8 cellular contexts compared by ENCODE assay signal in genomic region chr2:43223412-43224040, GRCh38. TPM values are rescaled to one million over a fixed set of nuclear protein-coding genes. Genes with fewer than 3 reads are reported as not detected.
DNase-seq lines count a peak whose midpoint lies in the region; ATAC-seq and TF ChIP-seq lines count a peak whose summit lies in the region.

No MANE protein-coding gene starts in this region.

- H3K4me3 Mint-ChIP-seq in T-helper 2 cell treated with Interferon-gamma antibody and Interleukin-4, amounts not matched to agents 5 μg/mL and 100 μg/mL, for 36 hours: peak overlapping the region; percentile 89

- no peak overlapping the region for H2BK12ac ChIP-seq in trophoblast cell (ENCODE audit: low read length)

- H3K4me3 ChIP-seq in H7 (ENCODE audit: insufficient read depth, low read depth, low read length): peak overlapping the region; percentile 92
- H3K4me3 ChIP-seq in fibroblast of lung (replicated peaks in 1 of 4; ENCODE audit: control extremely low read depth in 1 of 4, insufficient read depth in 1 of 4, low read depth in 3 of 4, low read length in 4 of 4): peak overlapping the region; percentile 78 to 99 (median 81)
- no peak overlapping the region for H3K4me3 ChIP-seq in trophoblast cell (ENCODE audit: low read depth, low read length)

- H3K4me1 ChIP-seq in fibroblast of lung (ENCODE audit: control insufficient read depth, extremely low read depth, insufficient read depth, low read length) (peaks cover 25% of the 10 kb centered on the region), trophoblast cell (ENCODE audit: control insufficient read depth in 1 of 2, insufficient read depth in 2 of 2, low read length in 2 of 2) (peaks cover 29 to 37% of the 10 kb centered on the region in 2 experiments)

- H2BK120ac ChIP-seq in trophoblast cell (ENCODE audit: insufficient read depth, low read length, poor library complexity): no peak overlapping the region

- no peaks in the 10 kb centered on the region for H3K27me3 Mint-ChIP-seq in T-helper 2 cell treated with Interferon-gamma antibody and Interleukin-4, amounts not matched to agents 5 μg/mL and 100 μg/mL, for 36 hours (ENCODE audit: low read depth)

- H3K9ac ChIP-seq in fibroblast of lung (ENCODE audit: insufficient read depth, low read length) (peak overlapping the region; percentile 94), trophoblast cell (ENCODE audit: low read length) (no peak overlapping the region)

- peak overlapping the region; percentile 99 for H3K27ac Mint-ChIP-seq in T-helper 2 cell treated with Interferon-gamma antibody and Interleukin-4, amounts not matched to agents 5 μg/mL and 100 μg/mL, for 36 hours

- H3K4ac ChIP-seq in trophoblast cell (ENCODE audit: low read depth, low read length): peak overlapping the region; percentile 65

- H3K4me1 Mint-ChIP-seq in T-helper 2 cell treated with Interferon-gamma antibody and Interleukin-4, amounts not matched to agents 5 μg/mL and 100 μg/mL, for 36 hours (ENCODE audit: low read depth): peaks cover 41% of the 10 kb centered on the region

- H3K36me3 ChIP-seq in H7 (replicated peaks; ENCODE audit: control insufficient read depth, insufficient read depth, low read length) (peaks cover 6% of the 10 kb centered on the region), fibroblast of lung (ENCODE audit: control insufficient read depth, insufficient read depth, low read length) (peaks cover 8% of the 10 kb centered on the region), trophoblast cell (ENCODE audit: control insufficient read depth in 1 of 2, insufficient read depth in 2 of 2, low read length in 2 of 2) (peaks cover 15% of the 10 kb centered on the region in 2 experiments)

- no peak overlapping the region for H3K14ac ChIP-seq in trophoblast cell (ENCODE audit: low read length)

- H3K27ac ChIP-seq in fibroblast of lung (ENCODE audit: insufficient read depth, low read length): peak overlapping the region; percentile 84
- H3K27ac ChIP-seq in trophoblast cell (ENCODE audit: low read depth, low read length): peak overlapping the region; percentile 23

- H4K91ac ChIP-seq in trophoblast cell (ENCODE audit: low read depth, low read length): no peak overlapping the region

- no peaks in the 10 kb centered on the region for H3K9me3 Mint-ChIP-seq in T-helper 2 cell treated with Interferon-gamma antibody and Interleukin-4, amounts not matched to agents 5 μg/mL and 100 μg/mL, for 36 hours

- WGBS in trophoblast cell (ENCODE audit: extremely low coverage, insufficient coverage, insufficient read length): no CpG with 5 or more reads among the region's 6 CpGs

- no peak overlapping the region for H3K23ac ChIP-seq in trophoblast cell (ENCODE audit: low read length)

- no peak overlapping the region for H2AK5ac ChIP-seq in trophoblast cell (ENCODE audit: low read length)

- no peak overlapping the region for H4K12ac ChIP-seq in trophoblast cell (ENCODE audit: low read depth, low read length)

- no peak for ATAC-seq in HG03159 (IDR thresholded peaks at IDR 0.05; ENCODE audit: unreplicated experiment)

- H4K20me1 ChIP-seq in fibroblast of lung (ENCODE audit: control insufficient read depth, extremely low read depth, insufficient read depth, low read length): peaks cover 2% of the 10 kb centered on the region

- TF ChIP-seq CTCF in fibroblast of lung (conservative IDR thresholded peaks at IDR 0.05 in 1 of 2, IDR thresholded peaks at IDR 0.05 in 1 of 2; ENCODE audit: low read depth in 1 of 2, low read length in 2 of 2): no peak

- H2BK5ac ChIP-seq in trophoblast cell (ENCODE audit: low read depth, low read length, poor library complexity): no peak overlapping the region

- H3K36me3 Mint-ChIP-seq in T-helper 2 cell treated with Interferon-gamma antibody and Interleukin-4, amounts not matched to agents 5 μg/mL and 100 μg/mL, for 36 hours (ENCODE audit: low read depth): peaks cover 44% of the 10 kb centered on the region

- H3K9me3 ChIP-seq in fibroblast of lung (ENCODE audit: control insufficient read depth, insufficient read depth, low read depth, low read length) (no peaks in the 10 kb centered on the region), trophoblast cell (ENCODE audit: insufficient read depth, low read depth, low read length) (peaks cover 2% of the 10 kb centered on the region)

- H2AFZ ChIP-seq in fibroblast of lung (ENCODE audit: low read length) (no peak overlapping the region), trophoblast cell (ENCODE audit: insufficient read depth, low read length, poor library complexity) (no peak overlapping the region)

- no peak overlapping the region for H3K18ac ChIP-seq in trophoblast cell (ENCODE audit: low read length)

- no peak for DNase-seq in H7
- no peak for DNase-seq in T-helper 2 cell treated with Interferon-gamma antibody and Interleukin-4, amounts not matched to agents 5 μg/mL and 100 μg/mL, for 36 hours (ENCODE audit: low spot score)
- peak; percentile 45 to 63 for DNase-seq in fibroblast of lung (ENCODE audit: low read depth in 2 of 2)
- no peak for DNase-seq in trophoblast cell
- DNase-seq in inferior parietal cortex (ENCODE audit: extremely low spot score): no peak
- no peak for DNase-seq in COR-L47 (lab: John Stamatoyannopoulos, UW)
- no peak for DNase-seq in NCI-H2227 (lab: John Stamatoyannopoulos, UW; ENCODE audit: unreplicated experiment)

- H4K8ac ChIP-seq in trophoblast cell (ENCODE audit: low read depth, low read length): no peak overlapping the region

- H3K27me3 ChIP-seq in H7 (ENCODE audit: control insufficient read depth, insufficient read depth, low read length) (no peaks in the 10 kb centered on the region), fibroblast of lung (ENCODE audit: control insufficient read depth, insufficient read depth, low read length) (no peaks in the 10 kb centered on the region), trophoblast cell (ENCODE audit: insufficient read depth, low read length) (no peaks in the 10 kb centered on the region)

- H3K4me2 ChIP-seq in fibroblast of lung (ENCODE audit: extremely low read depth, insufficient read depth, low read length) (peak overlapping the region; percentile 75), trophoblast cell (ENCODE audit: low read length) (peak overlapping the region; percentile 61)

- H3K79me2 ChIP-seq in fibroblast of lung (ENCODE audit: control insufficient read depth, insufficient read depth, low read length) (peaks cover 48% of the 10 kb centered on the region), trophoblast cell (ENCODE audit: control insufficient read depth, insufficient read depth, low read length, poor library complexity) (peaks cover 37% of the 10 kb centered on the region)

- H3K79me1 ChIP-seq in trophoblast cell (ENCODE audit: low read length): peaks cover 54% of the 10 kb centered on the region

RNA-seq across cellular contexts. Expression of gene ZFP36L2, which starts 2.9 kb away (rescaled TPM):
- total RNA-seq in H7 (2014; rRNA removed; shearing (Covaris generic)): 9.5 and 12.0 TPM in 2 replicates
- total RNA-seq in fibroblast of lung: 11.6 and 16.7 TPM in 2 replicates
- 26.7 and 29.6 TPM in 2 replicates for polyA plus RNA-seq in fibroblast of lung
- polyA plus RNA-seq in fibroblast of lung (2012): 84.1 and 85.5 TPM in 2 replicates
- polyA minus RNA-seq in fibroblast of lung (ENCODE audit: low replicate concordance): 6.7 and 10.0 TPM in 2 replicates
- 62.0 and 65.7 TPM in 2 replicates for polyA plus RNA-seq in trophoblast cell (2013)

Comparison
In these comparisons a context has a peak if more than half of its experiments do, and no peak if none do; other contexts are left out.
1. DNase-seq: peak in fibroblast of lung (2 of 2); none in H7 (single experiment), T-helper 2 cell treated with Interferon-gamma antibody and Interleukin-4, amounts not matched to agents 5 μg/mL and 100 μg/mL, for 36 hours (single experiment), trophoblast cell (0 of 2), inferior parietal cortex (single experiment), COR-L47 (single experiment) and NCI-H2227 (single experiment).